ENCODE assay signal across 19 cellular contexts in genomic region chr4:122099896-122100295, GRCh38. TPM values are rescaled to one million over a fixed set of nuclear protein-coding genes. Genes with fewer than 3 reads are reported as not detected.
DNase-seq lines count a peak whose midpoint lies in the region; ATAC-seq, FAIRE-seq and TF ChIP-seq lines count a peak whose summit lies in the region.
"Had no signal": no experiment of that assay in that cellular context is flagged by ENCODE, and none has a peak within 500 bp of the region (broad histone marks: within the 10 kb centered on the region; RNA-seq: fewer than 3 reads in every experiment).

No MANE protein-coding gene starts in this region.

- H2AFZ ChIP-seq in IMR-90 (replicated peaks; ENCODE audit: low read length, poor library complexity) (no peak overlapping the region), H1 (ENCODE audit: low read length) (no peak overlapping the region)

- no peaks in the 10 kb centered on the region for H3K36me3 ChIP-seq in IMR-90 (ENCODE audit: control insufficient read depth, insufficient read depth, low read length)
- H3K36me3 ChIP-seq in H1 (ENCODE audit: control insufficient read depth in 2 of 4, insufficient read depth in 4 of 4, low read length in 3 of 4): no peaks in the 10 kb centered on the region

- no TSS peak for BruUV-seq in IMR-90 (replicated peaks; lab: Mats Ljungman, UMichigan)

- peak; percentile 25 for DNase-seq in AG10803 (ENCODE audit: low read depth)
- DNase-seq in IMR-90: peak; percentile 89
- no peak for DNase-seq in H1 (ENCODE audit: low read depth in 1 of 2, low spot score in 2 of 2)
- DNase-seq in kidney tubule cell (ENCODE audit: low spot score): peak; percentile 68
- no peak for DNase-seq in T-cell
- DNase-seq in DMS53 treated with DMSO at 0.1 percent for 48 hours (lab: John Stamatoyannopoulos, UW; ENCODE audit: unreplicated experiment): no peak
- DNase-seq: Calu3, head of caudate nucleus, NCI-H1048, NCI-H2171, psoas muscle, T-helper 2 cell, testis had no signal

- H3K4me1 ChIP-seq in IMR-90 (ENCODE audit: control insufficient read depth, insufficient read depth, low read length) (peaks cover 7% of the 10 kb centered on the region), H1 (replicated peaks in 1 of 4; ENCODE audit: control insufficient read depth in 3 of 4, insufficient read depth in 4 of 4, low read length in 3 of 4) (peaks cover 2 to 7% (median 4%) of the 10 kb centered on the region in 4 experiments; a peak in 4 of 7 replicates)
- H3K4me1 ChIP-seq: psoas muscle, testis had no signal

- ATAC-seq in IMR-90 (ENCODE audit: low read depth) (peak; percentile 87), HG03097 (IDR thresholded peaks at IDR 0.05; ENCODE audit: low FRiP score, unreplicated experiment) (no peak), T-cell (replicated peaks in 1 of 4) (no peak), GM19452 (IDR thresholded peaks at IDR 0.05; ENCODE audit: unreplicated experiment) (no peak)
- ATAC-seq: activated CD4-positive, CD25-positive, alpha-beta regulatory T cell treated with anti-CD3 and anti-CD28 coated beads, Interleukin-2, amount 50 U/mL, for 24 hours; left lobe of liver; psoas muscle had no signal

- peaks cover 21 to 41% of the 10 kb centered on the region in 2 donors for H3K27me3 Mint-ChIP-seq in T-cell

- dilution Hi-C loops in IMR-90 (cut with HindIII; ENCODE audit: low sequenced_read_pairs, unreplicated experiment): no loop called here

- no peaks in the 10 kb centered on the region for H3K36me3 Mint-ChIP-seq in T-cell

- no peak overlapping the region; the same call in 1 of the 2 replicates for H3K4ac ChIP-seq in IMR-90 (ENCODE audit: low read depth, low read length)
- no peak overlapping the region for H3K4ac ChIP-seq in H1 (replicated peaks; ENCODE audit: insufficient read length, low read depth, low read length)

- no peak overlapping the region for H2AK9ac ChIP-seq in IMR-90 (replicated peaks; ENCODE audit: low read depth, low read length, poor library complexity)

- H3K18ac ChIP-seq in IMR-90 (ENCODE audit: low read depth, low read length): peak overlapping the region; percentile 81; the same call in 1 of the 2 replicates
- no peak overlapping the region for H3K18ac ChIP-seq in H1 (ENCODE audit: extremely low read depth, low read length)

- H2BK120ac ChIP-seq in IMR-90 (ENCODE audit: low read depth, low read length): peak overlapping the region; percentile 77; the same call in 1 of the 2 replicates
- no peak overlapping the region for H2BK120ac ChIP-seq in H1 (replicated peaks; ENCODE audit: low read depth, low read length)

- no peaks in the 10 kb centered on the region for H4K20me1 ChIP-seq in IMR-90 (ENCODE audit: insufficient read depth, low read length)
- H4K20me1 ChIP-seq in H1 (replicated peaks in 1 of 2; ENCODE audit: control insufficient read depth in 1 of 2, insufficient read depth in 2 of 2, low read length in 2 of 2): no peaks in the 10 kb centered on the region

- H2BK12ac ChIP-seq in H1 (ENCODE audit: low read depth, low read length): no peak overlapping the region

- FAIRE-seq in H1 (lab: Jason Lieb, UNC): no peak

- no peak overlapping the region for H3K27ac ChIP-seq in IMR-90 (ENCODE audit: insufficient read depth, low read length)
- no peak overlapping the region for H3K27ac ChIP-seq in H1 (ENCODE audit: low read depth, low read length)
- H3K27ac ChIP-seq: psoas muscle, testis had no signal

- WGBS in IMR-90 (ENCODE audit: extremely low coverage in 2 of 2, insufficient read length in 1 of 2), 2 experiments: no CpG with 5 or more reads among the region's 2 CpGs
- WGBS in H1 (ENCODE audit: extremely low coverage in 1 of 2, insufficient coverage in 1 of 2, insufficient read length in 1 of 2, insufficient replicate concordance in 2 of 2, low coverage in 1 of 2, low lambda C conversion rate in 2 of 2, missing lambda C conversion rate in 1 of 2), 2 experiments: 70% methylated on average over 2 of the region's 2 CpGs; no CpG with 5 or more reads in 1 of the 2 experiments

- H3K27me3 ChIP-seq in IMR-90 (ENCODE audit: control insufficient read depth, insufficient read depth, low read length) (no peaks in the 10 kb centered on the region), H1 (replicated peaks in 1 of 4; ENCODE audit: control insufficient read depth in 3 of 4, extremely low read depth in 1 of 4, insufficient read depth in 3 of 4, low read length in 3 of 4) (peaks cover 0 to 6% (median 1%) of the 10 kb centered on the region in 4 experiments; a peak in 4 of 7 replicates)
- H3K27me3 ChIP-seq: testis had no signal

- no peaks in the 10 kb centered on the region for H3K23me2 ChIP-seq in H1 (ENCODE audit: low read depth, low read length)

- H2BK15ac ChIP-seq in IMR-90 (ENCODE audit: low read depth, low read length) (no peak overlapping the region), H1 (ENCODE audit: low read length) (no peak overlapping the region)

- H2BK20ac ChIP-seq in IMR-90 (ENCODE audit: low read depth, low read length) (peak overlapping the region; percentile 85; the same call in 1 of the 2 replicates), H1 (ENCODE audit: low read length) (no peak overlapping the region)

- peaks cover 0 to 4% (median 0%) of the 10 kb centered on the region in 3 donors for H3K9me3 Mint-ChIP-seq in T-cell
- H3K9me3 Mint-ChIP-seq: central memory CD8-positive, alpha-beta T cell had no signal

- peak overlapping the region; percentile 87; the same call in 1 of the 2 replicates for H3K23ac ChIP-seq in IMR-90 (ENCODE audit: low read depth, low read length)
- no peak overlapping the region for H3K23ac ChIP-seq in H1 (ENCODE audit: insufficient read length)

- H4K91ac ChIP-seq in IMR-90 (ENCODE audit: insufficient read depth, low read depth, low read length): no peak overlapping the region
- H4K91ac ChIP-seq in H1 (replicated peaks; ENCODE audit: insufficient read length, low read length): no peak overlapping the region

- no peak for TF ChIP-seq RAD21 in IMR-90 (IDR thresholded peaks at IDR 0.05; ENCODE audit: low read length)
- no peak for TF ChIP-seq RAD21 in H1 (IDR thresholded peaks at IDR 0.05 in 1 of 2, conservative IDR thresholded peaks at IDR 0.05 in 1 of 2; ENCODE audit: low read depth in 2 of 2, low read length in 2 of 2)

- H3K56ac ChIP-seq in IMR-90 (ENCODE audit: extremely low read depth, insufficient read depth, low read length): no peak overlapping the region
- H3K56ac ChIP-seq in H1 (replicated peaks; ENCODE audit: insufficient read length, low read depth, low read length): no peak overlapping the region

- TF ChIP-seq EP300 in H1 (IDR thresholded peaks at IDR 0.05; ENCODE audit: borderline replicate concordance in 1 of 2, low read depth in 2 of 2, low read length in 2 of 2): no peak

- no peak overlapping the region for H3K4me3 ChIP-seq in AG10803 (ENCODE audit: low read length)
- no peak overlapping the region for H3K4me3 ChIP-seq in IMR-90 (ENCODE audit: insufficient read depth, low read depth, low read length)
- no peak overlapping the region for H3K4me3 ChIP-seq in H1 (ENCODE audit: extremely low read depth in 1 of 4, insufficient read depth in 2 of 4, low read depth in 3 of 4, low read length in 4 of 4)
- H3K4me3 ChIP-seq: psoas muscle, testis had no signal

- H3K27ac Mint-ChIP-seq in T-cell: no peak overlapping the region
- H3K27ac Mint-ChIP-seq: activated naive CD8-positive, alpha-beta T cell had no signal

- in situ Hi-C loops in IMR-90 (cut with MboI; ENCODE audit: low sequenced_read_pairs): no loop called here

- no peaks in the 10 kb centered on the region for H3K4me1 Mint-ChIP-seq in T-cell
- H3K4me1 Mint-ChIP-seq: central memory CD8-positive, alpha-beta T cell had no signal

- peak overlapping the region; percentile 72; the same call in 1 of the 2 replicates for H3K4me2 ChIP-seq in IMR-90 (ENCODE audit: low read depth, low read length)
- peak overlapping the region; percentile 52 to 71; a peak in 3 of 4 replicates for H3K4me2 ChIP-seq in H1 (ENCODE audit: insufficient read depth in 1 of 2, low read depth in 2 of 2, low read length in 2 of 2)

- CTCF ChIA-PET in IMR-90 (lab: Yijun Ruan, JAX) (interaction anchor here (0.6 kb wide), 1 partner anchor 223 kb away, joined by 4 read pairs; no protein-coding TSS in a partner anchor), H1 (lab: Charles Lee; ENCODE audit: partially characterized antibody) (interaction anchor here (1.0 kb wide), 1 partner anchor 90 kb away, joined by 3 read pairs; no protein-coding TSS in a partner anchor), T-cell (lab: Charles Lee) (interaction anchor here in 1 of 2 donors (0.6 kb wide), 2 partner anchors 169 to 195 kb away, joined by 3 read pairs; no protein-coding TSS in a partner anchor)

- TF ChIP-seq CTCF in AG10803 (conservative IDR thresholded peaks at IDR 0.05; ENCODE audit: low read length) (no peak), IMR-90 (conservative IDR thresholded peaks at IDR 0.05; ENCODE audit: low read depth, low read length) (no peak), H1 (IDR thresholded peaks at IDR 0.05; ENCODE audit: control extremely low read depth in 1 of 3, insufficient read depth in 1 of 3, low read depth in 1 of 3, low read length in 3 of 3) (no peak)

- no peaks in the 10 kb centered on the region for H3K79me1 ChIP-seq in IMR-90 (ENCODE audit: low read depth in 1 of 2, low read length in 2 of 2)
- H3K79me1 ChIP-seq in H1 (ENCODE audit: low read depth, low read length): no peaks in the 10 kb centered on the region

- H3K9me3 ChIP-seq in IMR-90 (ENCODE audit: control insufficient read depth, insufficient read depth, low read length) (no peaks in the 10 kb centered on the region), H1 (ENCODE audit: insufficient read depth in 2 of 2, low read depth in 1 of 2, low read length in 1 of 2) (no peaks in the 10 kb centered on the region)
- H3K9me3 ChIP-seq: psoas muscle, testis had no signal

- TF ChIP-seq POLR2A in IMR-90 (IDR thresholded peaks at IDR 0.05; ENCODE audit: low read depth, low read length) (no peak), H1 (IDR thresholded peaks at IDR 0.05; ENCODE audit: control extremely low read depth in 1 of 2, low read depth in 2 of 2, low read length in 2 of 2) (no peak)

- H3K9ac ChIP-seq in IMR-90 (ENCODE audit: low read depth, low read length): no peak overlapping the region
- H3K9ac ChIP-seq in H1 (replicated peaks in 1 of 4; ENCODE audit: extremely low read depth in 1 of 4, low read depth in 3 of 4, low read length in 3 of 4): no peak overlapping the region

- no peak overlapping the region for H4K5ac ChIP-seq in IMR-90 (ENCODE audit: low read depth, low read length)
- no peak overlapping the region for H4K5ac ChIP-seq in H1 (ENCODE audit: insufficient read length, low read depth, low read length)

- POLR2A ChIA-PET in IMR-90 (lab: Charles Lee; ENCODE audit: unreplicated experiment) (no interaction called here), H1 (lab: Charles Lee; ENCODE audit: partially characterized antibody) (interaction anchor here (0.9 kb wide), 1 partner anchor 10 kb away, joined by 3 read pairs; no protein-coding TSS in a partner anchor), T-cell (lab: Charles Lee) (interaction anchor here in 1 of 2 donors (0.6 kb wide), 1 partner anchor 44 kb away, joined by 5 read pairs; no protein-coding TSS in a partner anchor)

- H3K9me1 ChIP-seq in IMR-90 (ENCODE audit: insufficient read depth, low read length): peaks cover 3% of the 10 kb centered on the region

- intact Hi-C loops in IMR-90 (cut with micrococcal nuclease): loop anchor here (5.0 kb wide), 1 partner anchor 148 kb away; the partner anchor contains the start of gene TRPC3

- H4K8ac ChIP-seq in IMR-90 (ENCODE audit: low read depth in 2 of 2, low read length in 2 of 2): peak overlapping the region in 1 of 2 experiments; percentile 77; a peak in 1 of 4 replicates
- no peak overlapping the region for H4K8ac ChIP-seq in H1 (ENCODE audit: extremely low read depth, insufficient read depth, low read length)

- no peak overlapping the region for H2BK5ac ChIP-seq in IMR-90 (ENCODE audit: low read depth, low read length, poor library complexity, severe bottlenecking)
- H2BK5ac ChIP-seq in H1 (ENCODE audit: low read depth, low read length): no peak overlapping the region

- no peak overlapping the region for H3K4me3 Mint-ChIP-seq in T-cell
- H3K4me3 Mint-ChIP-seq: activated naive CD8-positive, alpha-beta T cell; central memory CD8-positive, alpha-beta T cell had no signal

- H2AK5ac ChIP-seq in IMR-90 (ENCODE audit: low read depth, low read length) (no peak overlapping the region), H1 (ENCODE audit: low read depth, low read length) (no peak overlapping the region)

- no peaks in the 10 kb centered on the region for H3K79me2 ChIP-seq in H1 (ENCODE audit: control insufficient read depth in 1 of 2, insufficient read depth in 2 of 2, low read length in 2 of 2)

- H3K14ac ChIP-seq in IMR-90 (replicated peaks; ENCODE audit: low read depth, low read length): no peak overlapping the region
- no peak overlapping the region for H3K14ac ChIP-seq in H1 (ENCODE audit: insufficient read length)

RNA-seq across cellular contexts. Expression of gene BLTP1, which starts 52.2 kb away (rescaled TPM):
- 92.7 and 111 TPM in 2 replicates for total RNA-seq in IMR-90 (2012; rRNA removed)
- 14.7 and 18.9 TPM in 2 replicates for polyA plus RNA-seq in IMR-90 (2012; rRNA removed)
- 3.4 and 4.6 TPM in 2 replicates for polyA plus RNA-seq in IMR-90 (2012; cell fraction: cytosol; rRNA removed)
- polyA plus RNA-seq in IMR-90 (2012; cell fraction: nucleus; rRNA removed; ENCODE audit: low replicate concordance): 5.6 and 55.5 TPM in 2 replicates
- 27.9 and 29.8 TPM in 2 replicates for total RNA-seq in H1 (2021; fragmentation: NEBNext Ultra II Directional; extraction: Animal tissue kit (Norgen Biotek cat#: 25700))
- 9.7 and 14.0 TPM in 2 replicates for polyA plus RNA-seq in H1 (2011; rRNA removed)
- 19.1 TPM for polyA plus RNA-seq in H1 (2011; cell fraction: cytosol; rRNA removed)
- polyA plus RNA-seq in H1 (2011; cell fraction: nucleus; rRNA removed): 32.5 TPM
- 11.9 to 20.3 TPM (median 18.2 TPM) in 4 replicates for polyA plus RNA-seq in H1 (2012, experiment 1 of 2)
- polyA plus RNA-seq in H1 (2012, experiment 2 of 2): 0.85 TPM
- polyA plus RNA-seq in H1 (2013, experiment 1 of 2): 24.2 TPM
- 19.8 TPM for polyA plus RNA-seq in H1 (2013, experiment 2 of 2)
- polyA minus RNA-seq in H1 (2011; rRNA and poly(A)+ RNA removed): 105 and 121 TPM in 2 replicates
- 40.0 TPM for polyA minus RNA-seq in H1 (2011; cell fraction: cytosol; rRNA and poly(A)+ RNA removed)
- 256 TPM for polyA minus RNA-seq in H1 (2011; cell fraction: nucleus; rRNA and poly(A)+ RNA removed)
- total RNA-seq in T-cell: 100 to 1,000 TPM in 1 of 5 donors, 10 to 100 TPM in 4; 58.8 to 115 (median 65.3) TPM

Comparison
In these comparisons a context has a peak if more than half of its experiments do, and no peak if none do; other contexts are left out.
1. DNase-seq: peak in AG10803 (single experiment), IMR-90 (single experiment) and kidney tubule cell (single experiment); none in H1 (0 of 2), T-cell (0 of 34) and DMS53 treated with DMSO at 0.1 percent for 48 hours (single experiment).